ENCODE assay signal across 11 cellular contexts in genomic region chr10:99938563-99938962, GRCh38.
A peak's percentile ranks its signal among the peaks of the same experiment; 100 is the strongest.
DNase-seq lines count a peak whose midpoint lies in the region; ATAC-seq lines count a peak whose summit lies in the region.
"Had no signal": no experiment of that assay in that cellular context is flagged by ENCODE, and none has a peak within 500 bp of the region (broad histone marks: within the 10 kb centered on the region; RNA-seq: fewer than 3 reads in every experiment).

No MANE protein-coding gene starts in this region.

- DNase-seq in ELR (ENCODE audit: low read depth) (peak; percentile 52), NCI-H345 treated with DMSO at 0.1 percent for 48 hours (lab: John Stamatoyannopoulos, UW; ENCODE audit: unreplicated experiment) (peak; percentile 1), middle frontal gyrus (ENCODE audit: extremely low spot score, low spot score) (no peak), NCI-H187 (lab: John Stamatoyannopoulos, UW) (no peak), ureter (ENCODE audit: low spot score) (no peak)
- DNase-seq in stimulated activated CD4-positive, alpha-beta T cell treated with anti-CD3 and anti-CD28 coated beads, Interleukin-15, amount 100 ng/mL, for 24 hours = no peak
- DNase-seq: aorta, H7, NCI-H2171 treated with DMSO at 0.1 percent for 48 hours had no signal

- peak; percentile 86 for ATAC-seq in GM19035 (IDR thresholded peaks at IDR 0.05; ENCODE audit: unreplicated experiment)
- peak; percentile 92 for ATAC-seq in HG02870 (IDR thresholded peaks at IDR 0.05; ENCODE audit: unreplicated experiment)

Comparison
In these comparisons a context has a peak if more than half of its experiments do, and no peak if none do; other contexts are left out.
1. DNase-seq: peak in ELR (single experiment) and NCI-H345 treated with DMSO at 0.1 percent for 48 hours (single experiment); none in stimulated activated CD4-positive, alpha-beta T cell treated with anti-CD3 and anti-CD28 coated beads, Interleukin-15, amount 100 ng/mL, for 24 hours (single experiment), middle frontal gyrus (single experiment), NCI-H187 (0 of 2) and ureter (single experiment).